8 cellular contexts compared by ENCODE assay signal in genomic region chr11:72781063-72781312, GRCh38.
A peak's percentile ranks its signal among the peaks of the same experiment; 100 is the strongest.
DNase-seq lines count a peak whose midpoint lies in the region; ATAC-seq and TF ChIP-seq lines count a peak whose summit lies in the region.

No MANE protein-coding gene starts in this region.

- no peaks in the 10 kb centered on the region for H3K9me3 Mint-ChIP-seq in stimulated activated memory B cell treated with anti-CD40 and anti-IgM and Interleukin-4, amounts not matched to agents 10 μg/mL and 1 μg/mL and 100 μg/mL, for 72 hours

- no peak for ATAC-seq in stimulated activated memory B cell treated with anti-CD40 and anti-IgM and Interleukin-4, amounts not matched to agents 10 μg/mL and 1 μg/mL and 100 μg/mL, for 72 hours
- no peak for ATAC-seq in HG03460 (IDR thresholded peaks at IDR 0.05; ENCODE audit: unreplicated experiment)

- no peaks in the 10 kb centered on the region for H3K27me3 Mint-ChIP-seq in stimulated activated memory B cell treated with anti-CD40 and anti-IgM and Interleukin-4, amounts not matched to agents 10 μg/mL and 1 μg/mL and 100 μg/mL, for 72 hours

- no peaks in the 10 kb centered on the region for H3K36me3 Mint-ChIP-seq in stimulated activated memory B cell treated with anti-CD40 and anti-IgM and Interleukin-4, amounts not matched to agents 10 μg/mL and 1 μg/mL and 100 μg/mL, for 72 hours

- H3K4me3 ChIP-seq in WI38 (ENCODE audit: low read depth, low read length) (peak overlapping the region; percentile 51), iPS-11a (ENCODE audit: low read depth, low read length) (peak overlapping the region; percentile 51)

- peak overlapping the region; percentile 58 for H3K27ac Mint-ChIP-seq in stimulated activated memory B cell treated with anti-CD40 and anti-IgM and Interleukin-4, amounts not matched to agents 10 μg/mL and 1 μg/mL and 100 μg/mL, for 72 hours

- H3K4me3 Mint-ChIP-seq in stimulated activated memory B cell treated with anti-CD40 and anti-IgM and Interleukin-4, amounts not matched to agents 10 μg/mL and 1 μg/mL and 100 μg/mL, for 72 hours: peak overlapping the region; percentile 79

- no peak for TF ChIP-seq CTCF in WI38 (IDR thresholded peaks at IDR 0.05; ENCODE audit: low read depth, low read length)

- peak; percentile 21 for DNase-seq in DMS153 treated with DMSO at 0.1 percent for 48 hours (lab: John Stamatoyannopoulos, UW; ENCODE audit: unreplicated experiment)
- DNase-seq in DMS153 (lab: John Stamatoyannopoulos, UW): no peak
- DNase-seq in amygdala (lab: John Stamatoyannopoulos, UW): no peak
- DNase-seq in MV-4-11 (lab: John Stamatoyannopoulos, UW): no peak

- H3K4me1 Mint-ChIP-seq in stimulated activated memory B cell treated with anti-CD40 and anti-IgM and Interleukin-4, amounts not matched to agents 10 μg/mL and 1 μg/mL and 100 μg/mL, for 72 hours: peaks cover 57% of the 10 kb centered on the region
